Comparison of ENCODE assay signal across 9 cellular contexts in genomic region chr15:59169337-59169736, GRCh38. TPM values are rescaled to one million over a fixed set of nuclear protein-coding genes. Genes with fewer than 3 reads are reported as not detected.
A peak's percentile ranks its signal among the peaks of the same experiment; 100 is the strongest.
DNase-seq lines count a peak whose midpoint lies in the region; TF ChIP-seq lines count a peak whose summit lies in the region.
"Had no signal": no experiment of that assay in that cellular context is flagged by ENCODE, and none has a peak within 500 bp of the region (broad histone marks: within the 10 kb centered on the region; RNA-seq: fewer than 3 reads in every experiment).

No MANE protein-coding gene starts in this region.

- CTCF ChIA-PET in HEK293T (lab: Yijun Ruan, JAX) = interaction anchor here (0.6 kb wide), 1 partner anchor 360 kb away, joined by 3 read pairs; no protein-coding TSS in a partner anchor

- H3K4me3 ChIP-seq in choroid plexus epithelial cell (ENCODE audit: low read depth, low read length) = no peak overlapping the region

- no peak for TF ChIP-seq CTCF in choroid plexus epithelial cell (conservative IDR thresholded peaks at IDR 0.05; ENCODE audit: low read depth, low read length)

- POLR2A ChIA-PET in HEK293T (lab: Yijun Ruan, JAX) = no interaction called here

- DNase-seq in AG08396 (ENCODE audit: low spot score) (peak; percentile 23), NCI-H226 (peak; percentile 61), choroid plexus epithelial cell (ENCODE audit: low read depth) (peak; percentile 89), myocyte (ENCODE audit: low read depth) (peak; percentile 53), HuH-7.5 (ENCODE audit: low spot score) (no peak), HEK293T (ENCODE audit: extremely low spot score) (no peak), SW480 (ENCODE audit: low spot score) (no peak)
- DNase-seq in activated effector memory CD4-positive, alpha-beta T cell treated with Interleukin-2 at 50 U/mL for 16 hours = no peak
- DNase-seq: head of caudate nucleus had no signal

TF ChIP-seq in HEK293T, 16 proteins besides CTCF, POLR2A, EP300 and RAD21:
- TF ChIP-seq SP1 (IDR thresholded peaks at IDR 0.05) (no peak), SUZ12 (IDR thresholded peaks at IDR 0.05) (no peak), HDGF (IDR thresholded peaks at IDR 0.05; ENCODE audit: borderline replicate concordance) (no peak), PKNOX1 (IDR thresholded peaks at IDR 0.05) (no peak), CTBP1 (IDR thresholded peaks at IDR 0.05; ENCODE audit: borderline replicate concordance) (no peak), L3MBTL2 (conservative IDR thresholded peaks at IDR 0.05) (no peak)

RNA-seq across cellular contexts. Expression of gene LDHAL6B, which starts 37.3 kb away (rescaled TPM):
- total RNA-seq in myocyte = not detected in 2 replicates
- polyA plus RNA-seq in myocyte (2012) = 0.11 TPM

Comparison
In these comparisons a context has a peak if more than half of its experiments do, and no peak if none do; other contexts are left out.
1. DNase-seq: peak in AG08396 (single experiment), NCI-H226 (single experiment), choroid plexus epithelial cell (single experiment) and myocyte (single experiment); none in HuH-7.5 (single experiment), HEK293T (single experiment), activated effector memory CD4-positive, alpha-beta T cell treated with Interleukin-2 at 50 U/mL for 16 hours (single experiment) and SW480 (single experiment).